Comparison of ENCODE assay signal across 15 cellular contexts in genomic region chr19:49196527-49197240, GRCh38. TPM values are rescaled to one million over a fixed set of nuclear protein-coding genes. Genes with fewer than 3 reads are reported as not detected.
DNase-seq lines count a peak whose midpoint lies in the region; ATAC-seq, FAIRE-seq and TF ChIP-seq lines count a peak whose summit lies in the region.
"Had no signal": no experiment of that assay in that cellular context is flagged by ENCODE, and none has a peak within 500 bp of the region (broad histone marks: within the 10 kb centered on the region; RNA-seq: fewer than 3 reads in every experiment).

No MANE protein-coding gene starts in this region.

- DNase-seq in NCI-H1092 treated with DMSO at 0.1 percent for 48 hours (lab: John Stamatoyannopoulos, UW), result peak; percentile 20
- DNase-seq in kidney, result peak; percentile 89
- DNase-seq in thoracic aorta (ENCODE audit: low spot score), result no peak
- no peak for DNase-seq in effector CD8-positive, alpha-beta T cell (lab: John Stamatoyannopoulos, UW)
- no peak for DNase-seq in activated CD4-positive, alpha-beta memory T cell treated with anti-CD3 and anti-CD28 coated beads for 36 hours
- DNase-seq in NCI-H187 treated with DMSO at 0.1 percent for 48 hours (lab: John Stamatoyannopoulos, UW), result no peak
- DNase-seq: activated CD4-positive, alpha-beta T cell treated with anti-CD3 and anti-CD28 coated beads, Interleukin-2, amount 50 U/mL, for 4 hours; Caco-2; NCI-H1694; OCI-M1 had no signal

- CTCF ChIA-PET in activated CD4-positive, alpha-beta memory T cell treated with anti-CD3 and anti-CD28 coated beads for 36 hours (lab: Charles Lee), result interaction anchor here (0.6 to 4.3 kb wide), 3 partner anchors 98 to 352 kb away, joined by 3 to 54 read pairs (median 6); partner anchors contain the start of genes GYS1 and RUVBL2

- no peak overlapping the region for H3K27ac Mint-ChIP-seq in activated CD4-positive, alpha-beta memory T cell treated with anti-CD3 and anti-CD28 coated beads for 36 hours
- H3K27ac Mint-ChIP-seq: T-helper 2 cell treated with Interferon-gamma antibody and Interleukin-4, amounts not matched to agents 5 μg/mL and 100 μg/mL, for 36 hours had no signal

- POLR2A ChIA-PET in activated CD4-positive, alpha-beta memory T cell treated with anti-CD3 and anti-CD28 coated beads for 36 hours (lab: Charles Lee), result no interaction called here

- ATAC-seq in thoracic aorta (ENCODE audit: insufficient number of reproducible peaks, low FRiP score, low read depth), result no peak

- H3K4me3 Mint-ChIP-seq in activated CD4-positive, alpha-beta memory T cell treated with anti-CD3 and anti-CD28 coated beads for 36 hours, result no peak overlapping the region
- H3K4me3 Mint-ChIP-seq: T-helper 2 cell treated with Interferon-gamma antibody and Interleukin-4, amounts not matched to agents 5 μg/mL and 100 μg/mL, for 36 hours had no signal

- FAIRE-seq in kidney (lab: Jason Lieb, UNC), result no peak
- FAIRE-seq: HTR-8/SVneo had no signal

- H3K27ac ChIP-seq in angular gyrus (ENCODE audit: low read depth, low read length) (peak overlapping the region; percentile 48), kidney (ENCODE audit: low read depth in 2 of 2, low read length in 2 of 2) (peak overlapping the region in 1 of 2 donors; percentile 65), thoracic aorta (peak overlapping the region in 1 of 2 donors; percentile 26)
- H3K27ac ChIP-seq: cardiac muscle cell, right lobe of liver had no signal

- H3K4me1 Mint-ChIP-seq in activated CD4-positive, alpha-beta memory T cell treated with anti-CD3 and anti-CD28 coated beads for 36 hours (ENCODE audit: low read depth), result no peaks in the 10 kb centered on the region

- no peaks in the 10 kb centered on the region for H3K36me3 Mint-ChIP-seq in activated CD4-positive, alpha-beta memory T cell treated with anti-CD3 and anti-CD28 coated beads for 36 hours

- intact Hi-C loops in kidney (cut with DNase I), result no loop called here
- intact Hi-C loops in activated CD4-positive, alpha-beta memory T cell treated with anti-CD3 and anti-CD28 coated beads for 36 hours (cut with micrococcal nuclease), result no loop called here

- H3K27me3 ChIP-seq in thoracic aorta (replicated peaks; ENCODE audit: insufficient read depth), result no peaks in the 10 kb centered on the region
- H3K27me3 ChIP-seq: cardiac muscle cell, right lobe of liver had no signal

- peaks cover 2% of the 10 kb centered on the region for H3K27me3 Mint-ChIP-seq in activated CD4-positive, alpha-beta memory T cell treated with anti-CD3 and anti-CD28 coated beads for 36 hours

- H3K36me3 ChIP-seq in kidney (ENCODE audit: control insufficient read depth in 1 of 2, insufficient read depth in 2 of 2, low read length in 2 of 2) (peaks cover 3 to 11% of the 10 kb centered on the region in 2 donors), thoracic aorta (peaks cover 34% of the 10 kb centered on the region)
- H3K36me3 ChIP-seq: right lobe of liver had no signal

- H3K4me3 ChIP-seq in kidney (ENCODE audit: low read length in 2 of 2), result no peak overlapping the region
- peak overlapping the region; percentile 54 for H3K4me3 ChIP-seq in thoracic aorta
- H3K4me3 ChIP-seq: cardiac muscle cell, right lobe of liver had no signal

- no peaks in the 10 kb centered on the region for H3K4me1 ChIP-seq in kidney (ENCODE audit: control insufficient read depth in 1 of 2, insufficient read depth in 1 of 2, low read depth in 1 of 2, low read length in 2 of 2)
- H3K4me1 ChIP-seq in thoracic aorta (ENCODE audit: control insufficient read depth in 1 of 2, low read depth in 2 of 2), result peaks cover 0 to 5% of the 10 kb centered on the region in 2 donors
- H3K4me1 ChIP-seq: Caco-2, right lobe of liver had no signal

- peak; percentile 0 for TF ChIP-seq CTCF in kidney (IDR thresholded peaks at IDR 0.05; ENCODE audit: borderline replicate concordance, extremely low read depth, insufficient read depth)
- no peak for TF ChIP-seq CTCF in thoracic aorta (IDR thresholded peaks at IDR 0.05)

- no peaks in the 10 kb centered on the region for H3K9me3 Mint-ChIP-seq in activated CD4-positive, alpha-beta memory T cell treated with anti-CD3 and anti-CD28 coated beads for 36 hours
- H3K9me3 Mint-ChIP-seq: T-helper 2 cell treated with Interferon-gamma antibody and Interleukin-4, amounts not matched to agents 5 μg/mL and 100 μg/mL, for 36 hours had no signal

- H3K9me3 ChIP-seq in kidney (ENCODE audit: control insufficient read depth in 1 of 2, low read length in 2 of 2), result no peaks in the 10 kb centered on the region
- no peaks in the 10 kb centered on the region for H3K9me3 ChIP-seq in thoracic aorta
- H3K9me3 ChIP-seq: Caco-2, right lobe of liver had no signal

- no peak overlapping the region for H3K9ac ChIP-seq in kidney (ENCODE audit: low read length in 2 of 2)

RNA-seq across cellular contexts. Expression of gene TRPM4, which starts 39.1 kb away (rescaled TPM):
- total RNA-seq in kidney, result 89.1 TPM
- polyA plus RNA-seq in kidney (ENCODE audit: insufficient read depth, low read depth, low replicate concordance), result 47.6 TPM
- 10 to 100 TPM; 48.3 to 65.9 TPM for total RNA-seq in thoracic aorta
- total RNA-seq in activated CD4-positive, alpha-beta memory T cell treated with anti-CD3 and anti-CD28 coated beads for 36 hours, result 1 to 10 TPM; 1.1 to 1.2 TPM

RNA-seq across cellular contexts. Expression of gene HRC, which starts 41.5 kb away (rescaled TPM):
- total RNA-seq in kidney (7.0 TPM), thoracic aorta (1 to 10 TPM; 2.2 to 6.5 TPM)
- polyA plus RNA-seq in kidney (ENCODE audit: insufficient read depth, low read depth, low replicate concordance), result 4.2 TPM
- total RNA-seq in activated CD4-positive, alpha-beta memory T cell treated with anti-CD3 and anti-CD28 coated beads for 36 hours, result not detected
- total RNA-seq: Caco-2 had no signal

Comparison
In these comparisons a context has a peak if more than half of its experiments do, and no peak if none do; other contexts are left out.
1. DNase-seq: peak in NCI-H1092 treated with DMSO at 0.1 percent for 48 hours (single experiment) and kidney (single experiment); none in thoracic aorta (single experiment), effector CD8-positive, alpha-beta T cell (single experiment), activated CD4-positive, alpha-beta memory T cell treated with anti-CD3 and anti-CD28 coated beads for 36 hours (single experiment) and NCI-H187 treated with DMSO at 0.1 percent for 48 hours (single experiment).
2. RNA of gene TRPM4, which starts 39.1 kb away (total RNA-seq): 89.1 TPM in kidney (single experiment) and 48.3 to 65.9 TPM in thoracic aorta; 1.1 to 1.2 TPM in activated CD4-positive, alpha-beta memory T cell treated with anti-CD3 and anti-CD28 coated beads for 36 hours; every median in the first group is over 10 times any median in the second.